ENCODE assay signal across 8 cellular contexts in genomic region chr1:15833842-15834405, GRCh38. TPM values are rescaled to one million over a fixed set of nuclear protein-coding genes. Genes with fewer than 3 reads are reported as not detected.
DNase-seq lines count a peak whose midpoint lies in the region; ATAC-seq and TF ChIP-seq lines count a peak whose summit lies in the region.

No MANE protein-coding gene starts in this region.

- peaks cover 11% of the 10 kb centered on the region for H3K27me3 Mint-ChIP-seq in activated naive CD4-positive, alpha-beta T cell treated with anti-CD3 and anti-CD28 coated beads, Interleukin-2, amount 10 ng/mL, durations not matched to agents 7 days and 5 days
- H3K27me3 Mint-ChIP-seq in activated naive CD8-positive, alpha-beta T cell treated with anti-CD3 and anti-CD28 coated beads, Interleukin-2, amount 50 U/mL, for 24 hours = peaks cover 3% of the 10 kb centered on the region

- H3K27ac ChIP-seq in thoracic aorta = peak overlapping the region; percentile 99 to 100

- no peaks in the 10 kb centered on the region for H3K36me3 ChIP-seq in kidney epithelial cell (ENCODE audit: control insufficient read depth, insufficient read depth, low read length)
- H3K36me3 ChIP-seq in thoracic aorta = no peaks in the 10 kb centered on the region

- H3K27me3 ChIP-seq in kidney epithelial cell (ENCODE audit: control insufficient read depth, insufficient read depth, low read length) = no peaks in the 10 kb centered on the region
- H3K27me3 ChIP-seq in thoracic aorta (replicated peaks; ENCODE audit: insufficient read depth) = no peaks in the 10 kb centered on the region

- H3K4me3 ChIP-seq in kidney epithelial cell (ENCODE audit: low read depth, low read length) (peak overlapping the region; percentile 80), thoracic aorta (peak overlapping the region; percentile 85)

- H3K27ac Mint-ChIP-seq in activated naive CD4-positive, alpha-beta T cell treated with anti-CD3 and anti-CD28 coated beads, Interleukin-2, amount 10 ng/mL, durations not matched to agents 7 days and 5 days = peak overlapping the region; percentile 98
- peak overlapping the region; percentile 99 for H3K27ac Mint-ChIP-seq in activated naive CD8-positive, alpha-beta T cell treated with anti-CD3 and anti-CD28 coated beads, Interleukin-2, amount 50 U/mL, for 24 hours

- peaks cover 50% of the 10 kb centered on the region for H3K4me1 Mint-ChIP-seq in activated naive CD4-positive, alpha-beta T cell treated with anti-CD3 and anti-CD28 coated beads, Interleukin-2, amount 10 ng/mL, durations not matched to agents 7 days and 5 days
- H3K4me1 Mint-ChIP-seq in activated naive CD8-positive, alpha-beta T cell treated with anti-CD3 and anti-CD28 coated beads, Interleukin-2, amount 50 U/mL, for 24 hours = peaks cover 62% of the 10 kb centered on the region

- H3K4me1 ChIP-seq in thoracic aorta (ENCODE audit: control insufficient read depth in 1 of 2, low read depth in 2 of 2) = peaks cover 8 to 43% of the 10 kb centered on the region in 2 donors

- H3K4me3 Mint-ChIP-seq in activated naive CD4-positive, alpha-beta T cell treated with anti-CD3 and anti-CD28 coated beads, Interleukin-2, amount 10 ng/mL, durations not matched to agents 7 days and 5 days = peak overlapping the region; percentile 85
- peak overlapping the region; percentile 90 for H3K4me3 Mint-ChIP-seq in activated naive CD8-positive, alpha-beta T cell treated with anti-CD3 and anti-CD28 coated beads, Interleukin-2, amount 50 U/mL, for 24 hours

- H3K9me3 Mint-ChIP-seq in activated naive CD4-positive, alpha-beta T cell treated with anti-CD3 and anti-CD28 coated beads, Interleukin-2, amount 10 ng/mL, durations not matched to agents 7 days and 5 days = no peaks in the 10 kb centered on the region
- H3K9me3 Mint-ChIP-seq in activated naive CD8-positive, alpha-beta T cell treated with anti-CD3 and anti-CD28 coated beads, Interleukin-2, amount 50 U/mL, for 24 hours = no peaks in the 10 kb centered on the region

- no peak for DNase-seq in activated naive CD4-positive, alpha-beta T cell treated with anti-CD3 and anti-CD28 coated beads, Interleukin-2, amount 10 ng/mL, durations not matched to agents 7 days and 5 days
- DNase-seq in activated naive CD4-positive, alpha-beta T cell treated with Interleukin-2 at 50 U/mL for 16 hours = no peak
- no peak for DNase-seq in activated naive CD8-positive, alpha-beta T cell treated with anti-CD3 and anti-CD28 coated beads, Interleukin-2, amount 50 U/mL, for 24 hours
- no peak for DNase-seq in kidney epithelial cell (ENCODE audit: low read depth)
- no peak for DNase-seq in thoracic aorta (ENCODE audit: low spot score)
- no peak for DNase-seq in effector CD4-positive, alpha-beta T cell
- DNase-seq in GM19240 (ENCODE audit: insufficient read length, low spot score) = no peak
- DNase-seq in stimulated activated naive CD4-positive, alpha-beta T cell (lab: John Stamatoyannopoulos, UW) = no peak

- CTCF ChIA-PET in activated naive CD4-positive, alpha-beta T cell treated with anti-CD3 and anti-CD28 coated beads, Interleukin-2, amount 10 ng/mL, durations not matched to agents 7 days and 5 days (lab: Charles Lee) = interaction anchor here (0.6 to 1.7 kb wide), 7 partner anchors 9 to 18 kb away, joined by 3 to 12 read pairs (median 5); partner anchors contain the start of gene SPEN

- ATAC-seq in activated naive CD8-positive, alpha-beta T cell treated with anti-CD3 and anti-CD28 coated beads, Interleukin-2, amount 50 U/mL, for 24 hours = no peak
- no peak for ATAC-seq in thoracic aorta (ENCODE audit: insufficient number of reproducible peaks, low FRiP score, low read depth)

- peaks cover 10% of the 10 kb centered on the region for H3K36me3 Mint-ChIP-seq in activated naive CD4-positive, alpha-beta T cell treated with anti-CD3 and anti-CD28 coated beads, Interleukin-2, amount 10 ng/mL, durations not matched to agents 7 days and 5 days
- H3K36me3 Mint-ChIP-seq in activated naive CD8-positive, alpha-beta T cell treated with anti-CD3 and anti-CD28 coated beads, Interleukin-2, amount 50 U/mL, for 24 hours (ENCODE audit: low read depth) = peaks cover 6% of the 10 kb centered on the region

- TF ChIP-seq CTCF in kidney epithelial cell (IDR thresholded peaks at IDR 0.05; ENCODE audit: insufficient read depth, low read length, poor library complexity, severe bottlenecking) (no peak), thoracic aorta (IDR thresholded peaks at IDR 0.05) (no peak)

- H3K9me3 ChIP-seq in thoracic aorta = no peaks in the 10 kb centered on the region

RNA-seq across cellular contexts. Expression of gene SPEN, which starts 13.6 kb away (rescaled TPM):
- total RNA-seq in kidney epithelial cell (24.0 and 29.1 TPM in 2 replicates), thoracic aorta (10 to 100 TPM; 52.3 to 96.9 TPM)

RNA-seq across cellular contexts. Expression of gene UQCRHL, which starts 26.5 kb away (rescaled TPM):
- total RNA-seq in kidney epithelial cell (1.8 and 1.9 TPM in 2 replicates), thoracic aorta (under 1 TPM; 0.81 to 0.99 TPM)
